ENCODE assay signal across 1 cellular context in the genomic region with DNA sequence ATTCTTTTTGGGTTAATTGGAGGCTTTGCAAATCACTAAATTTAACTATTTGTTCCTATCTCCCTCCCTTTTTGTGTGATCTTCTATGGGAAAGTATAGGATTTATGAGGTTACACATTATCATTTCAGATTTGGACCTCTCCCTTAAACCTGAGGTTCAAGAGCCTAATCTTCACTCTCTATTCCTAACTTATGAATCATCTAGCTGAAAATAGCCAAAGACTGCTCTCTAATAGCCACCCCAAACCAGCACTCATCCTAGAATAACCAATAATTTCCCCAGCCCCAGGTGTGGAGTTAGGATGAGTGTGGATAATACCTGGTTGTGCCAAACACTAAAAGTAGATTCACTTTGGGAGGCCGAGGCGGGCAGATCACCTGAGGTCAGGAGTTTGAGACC.
TF ChIP-seq lines count a peak whose summit lies in the region.

No MANE protein-coding gene starts in this region.

TF ChIP-seq in GM23338, 12 proteins besides CTCF, POLR2A, EP300 and RAD21 (continued from another document):
- no peak for TF ChIP-seq REST (IDR thresholded peaks at IDR 0.05; ENCODE audit: unreplicated experiment)
- TF ChIP-seq CREB1 (CRISPR knock-in tag; IDR thresholded peaks at IDR 0.05; ENCODE audit: low read depth), result no peak
- no peak for TF ChIP-seq NANOG (IDR thresholded peaks at IDR 0.05; ENCODE audit: borderline replicate concordance)
- no peak for TF ChIP-seq ZNF331 (CRISPR knock-in tag; IDR thresholded peaks at IDR 0.05; ENCODE audit: low read depth)
